31 cellular contexts compared by ENCODE assay signal in the genomic region with DNA sequence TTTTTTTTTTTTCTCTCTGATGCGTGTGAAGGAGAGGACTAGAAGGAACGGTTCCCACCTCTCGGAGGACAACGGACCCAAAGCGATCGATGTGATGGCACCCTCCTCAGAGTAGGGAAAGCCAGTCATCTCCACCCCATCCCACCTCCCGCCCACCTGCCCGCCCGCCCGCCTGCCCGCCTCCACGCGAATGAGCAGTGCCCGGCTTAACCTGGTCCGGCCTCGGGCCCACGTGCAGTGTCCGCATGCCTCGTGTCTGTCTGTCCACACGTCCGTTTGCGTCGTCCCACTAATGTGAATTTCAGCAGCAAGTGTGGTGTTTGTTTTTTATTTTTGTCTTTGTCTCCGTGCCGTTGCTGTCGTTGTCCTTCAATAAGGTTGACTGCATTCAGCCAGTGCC. TPM values are rescaled to one million over a fixed set of nuclear protein-coding genes. Genes with fewer than 3 reads are reported as not detected.
DNase-seq lines count a peak whose midpoint lies in the region; ATAC-seq and TF ChIP-seq lines count a peak whose summit lies in the region.
"Had no signal": no experiment of that assay in that cellular context is flagged by ENCODE, and none has a peak within 500 bp of the region (broad histone marks: within the 10 kb centered on the region; RNA-seq: fewer than 3 reads in every experiment).

No MANE protein-coding gene starts in this region.

- TF ChIP-seq POLR2A in stomach (IDR thresholded peaks at IDR 0.05) = no peak

- no peaks in the 10 kb centered on the region for H3K4me1 Mint-ChIP-seq in activated naive CD4-positive, alpha-beta T cell treated with anti-CD3 and anti-CD28 coated beads, Interleukin-2, amount 10 ng/mL, durations not matched to agents 7 days and 5 days
- peaks cover 2% of the 10 kb centered on the region for H3K4me1 Mint-ChIP-seq in glutamatergic neuron (ENCODE audit: low read depth, unreplicated experiment)
- H3K4me1 Mint-ChIP-seq: CD14-positive monocyte had no signal

- no peak for DNase-seq in activated naive CD4-positive, alpha-beta T cell treated with anti-CD3 and anti-CD28 coated beads, Interleukin-2, amount 10 ng/mL, durations not matched to agents 7 days and 5 days
- DNase-seq in activated naive CD4-positive, alpha-beta T cell (lab: John Stamatoyannopoulos, UW) = no peak
- no peak for DNase-seq in SJSA1 (ENCODE audit: low read depth in 1 of 2, low spot score in 2 of 2)
- DNase-seq in glutamatergic neuron = no peak
- no peak for DNase-seq in stomach
- DNase-seq in SW480 (ENCODE audit: low spot score) = no peak
- DNase-seq in foreskin melanocyte = no peak
- DNase-seq: activated CD4-positive, alpha-beta T cell treated with anti-CD3 and anti-CD28 coated beads for 36 hours; activated effector memory CD4-positive, alpha-beta T cell treated with Interleukin-2 at 50 U/mL for 16 hours; activated naive CD8-positive, alpha-beta T cell treated with anti-CD3 and anti-CD28 coated beads for 36 hours; Caco-2; cerebellar nuclear complex; DMS79 treated with DMSO at 0.1 percent for 48 hours; esophagus squamous epithelium; foreskin keratinocyte; GDM1; HCEC 1CT; MV-4-11; NCI-H146; NCI-H446; NCI-H748 treated with DMSO at 0.1 percent for 48 hours; SHP77; stimulated activated CD4-positive, alpha-beta T cell treated with anti-CD3 and anti-CD28 coated beads, Interleukin-12 subunit alpha, Interleukin-12 subunit beta, amount 100 ng/mL, for 4 hours; stimulated activated CD4-positive, alpha-beta T cell treated with anti-CD3 and anti-CD28 coated beads, Interleukin-4, amount 100 ng/mL, for 24 hours; T-helper 9 cell had no signal

- H3K36me3 ChIP-seq in SJSA1 (peaks cover 80% of the 10 kb centered on the region), stomach (peaks cover 47 to 86% (median 81%) of the 10 kb centered on the region in 4 donors)

- no peaks in the 10 kb centered on the region for H3K27me3 Mint-ChIP-seq in activated naive CD4-positive, alpha-beta T cell treated with anti-CD3 and anti-CD28 coated beads, Interleukin-2, amount 10 ng/mL, durations not matched to agents 7 days and 5 days
- H3K27me3 Mint-ChIP-seq in glutamatergic neuron (ENCODE audit: unreplicated experiment) = peaks cover 10% of the 10 kb centered on the region
- H3K27me3 Mint-ChIP-seq: activated CD4-positive, alpha-beta T cell treated with anti-CD3 and anti-CD28 coated beads for 36 hours; activated naive CD8-positive, alpha-beta T cell treated with anti-CD3 and anti-CD28 coated beads for 36 hours; IgD-negative memory B cell had no signal

- TF ChIP-seq EP300 in stomach (IDR thresholded peaks at IDR 0.05) = no peak

- H3K9me3 ChIP-seq in SJSA1 (replicated peaks) (no peaks in the 10 kb centered on the region), stomach (no peaks in the 10 kb centered on the region)
- H3K9me3 ChIP-seq: Caco-2, esophagus squamous epithelium, right lobe of liver had no signal

- ATAC-seq in GM21717 (IDR thresholded peaks at IDR 0.05; ENCODE audit: unreplicated experiment) = no peak
- ATAC-seq: activated CD4-positive, alpha-beta T cell treated with anti-CD3 and anti-CD28 coated beads for 36 hours; foreskin keratinocyte had no signal

- no peaks in the 10 kb centered on the region for H3K27me3 ChIP-seq in SJSA1 (replicated peaks)
- H3K27me3 ChIP-seq in stomach = no peaks in the 10 kb centered on the region
- H3K27me3 ChIP-seq: dorsolateral prefrontal cortex, esophagus squamous epithelium, foreskin keratinocyte, right lobe of liver had no signal

- TF ChIP-seq CTCF in glutamatergic neuron (IDR thresholded peaks at IDR 0.05; ENCODE audit: partially characterized antibody, unreplicated experiment) (no peak), stomach (IDR thresholded peaks at IDR 0.05) (no peak)

- intact Hi-C loops in stomach (cut with DNase I; ENCODE audit: low total_unique reads) = no loop called here

- H3K4me3 Mint-ChIP-seq in activated naive CD4-positive, alpha-beta T cell treated with anti-CD3 and anti-CD28 coated beads, Interleukin-2, amount 10 ng/mL, durations not matched to agents 7 days and 5 days = no peak overlapping the region
- no peak overlapping the region for H3K4me3 Mint-ChIP-seq in glutamatergic neuron (ENCODE audit: unreplicated experiment)
- H3K4me3 Mint-ChIP-seq: activated CD4-positive, alpha-beta T cell treated with anti-CD3 and anti-CD28 coated beads for 36 hours; activated naive CD8-positive, alpha-beta T cell treated with anti-CD3 and anti-CD28 coated beads for 36 hours; CD14-positive monocyte; IgD-negative memory B cell had no signal

- peak overlapping the region; percentile 42 for H3K4me3 ChIP-seq in SJSA1
- no peak overlapping the region for H3K4me3 ChIP-seq in stomach
- H3K4me3 ChIP-seq: dorsolateral prefrontal cortex, esophagus squamous epithelium, right lobe of liver had no signal

- CTCF ChIA-PET in activated naive CD4-positive, alpha-beta T cell treated with anti-CD3 and anti-CD28 coated beads, Interleukin-2, amount 10 ng/mL, durations not matched to agents 7 days and 5 days (lab: Charles Lee) = no interaction called here

- H3K27ac Mint-ChIP-seq in activated naive CD4-positive, alpha-beta T cell treated with anti-CD3 and anti-CD28 coated beads, Interleukin-2, amount 10 ng/mL, durations not matched to agents 7 days and 5 days = peak overlapping the region; percentile 24
- H3K27ac Mint-ChIP-seq in glutamatergic neuron (ENCODE audit: unreplicated experiment) = peak overlapping the region; percentile 55
- H3K27ac Mint-ChIP-seq: activated CD4-positive, alpha-beta T cell treated with anti-CD3 and anti-CD28 coated beads for 36 hours; activated naive CD8-positive, alpha-beta T cell treated with anti-CD3 and anti-CD28 coated beads for 36 hours; IgD-negative memory B cell had no signal

- peaks cover 63% of the 10 kb centered on the region for H3K4me1 ChIP-seq in SJSA1 (replicated peaks)
- peaks cover 21 to 37% (median 25%) of the 10 kb centered on the region in 4 donors for H3K4me1 ChIP-seq in stomach
- H3K4me1 ChIP-seq: Caco-2, foreskin keratinocyte had no signal

- H3K36me3 Mint-ChIP-seq in activated naive CD4-positive, alpha-beta T cell treated with anti-CD3 and anti-CD28 coated beads, Interleukin-2, amount 10 ng/mL, durations not matched to agents 7 days and 5 days = peaks cover 13% of the 10 kb centered on the region
- H3K36me3 Mint-ChIP-seq in glutamatergic neuron (ENCODE audit: unreplicated experiment) = peaks cover 4% of the 10 kb centered on the region

- H3K27ac ChIP-seq in SJSA1 (peak overlapping the region; percentile 64), stomach (peak overlapping the region in 3 of 5 donors; percentile 11 to 75 (median 44))
- H3K27ac ChIP-seq: foreskin keratinocyte had no signal

- H3K9me3 Mint-ChIP-seq in activated naive CD4-positive, alpha-beta T cell treated with anti-CD3 and anti-CD28 coated beads, Interleukin-2, amount 10 ng/mL, durations not matched to agents 7 days and 5 days = no peaks in the 10 kb centered on the region
- H3K9me3 Mint-ChIP-seq in glutamatergic neuron (ENCODE audit: unreplicated experiment) = peaks cover 10% of the 10 kb centered on the region
- H3K9me3 Mint-ChIP-seq: activated naive CD8-positive, alpha-beta T cell treated with anti-CD3 and anti-CD28 coated beads for 36 hours; CD14-positive monocyte; IgD-negative memory B cell had no signal

- WGBS in stomach, 5 donors = 86 to 92% (median 90%) methylated on average over 23 to 26 of the region's 26 CpGs

RNA-seq across cellular contexts. Expression of a gene that starts 42.1 kb away (rescaled TPM):
- total RNA-seq in SJSA1 (2014; rRNA removed; shearing (Covaris generic)) = 213 and 260 TPM in 2 replicates
- 2.0 TPM for total RNA-seq in glutamatergic neuron (ENCODE audit: unreplicated experiment)
- 100 to 1,000 TPM in 4 of 5 donors, 10 to 100 TPM in 1; 33.0 to 738 (median 258) TPM for total RNA-seq in stomach
- 100 to 1,000 TPM; 101 to 941 (median 189) TPM for polyA plus RNA-seq in stomach
- polyA plus RNA-seq: neural cell had no signal

Comparison
In these comparisons a context has a peak if more than half of its experiments do, and no peak if none do; other contexts are left out.
1. RNA of a gene that starts 42.1 kb away (total RNA-seq): 213 to 260 TPM in SJSA1 and 33.0 to 738 TPM in stomach; 2.0 TPM in glutamatergic neuron (single experiment); every median in the first group is over 10 times any median in the second.